Comparison of ENCODE assay signal across 12 cellular contexts in genomic region chr2:105113616-105114275, GRCh38.
"Had no signal": no experiment of that assay in that cellular context is flagged by ENCODE, and none has a peak within 500 bp of the region (broad histone marks: within the 10 kb centered on the region; RNA-seq: fewer than 3 reads in every experiment).

No MANE protein-coding gene starts in this region.

- H3K9me3 ChIP-seq: esophagus squamous epithelium, mucosa of descending colon, ovary, right atrium auricular region had no signal

- H3K9me3 Mint-ChIP-seq: naive thymus-derived CD8-positive, alpha-beta T cell; neural crest cell had no signal

- H3K27ac Mint-ChIP-seq: naive thymus-derived CD8-positive, alpha-beta T cell had no signal

- H3K4me1 ChIP-seq: esophagus squamous epithelium, right atrium auricular region had no signal

- H3K27me3 Mint-ChIP-seq: naive thymus-derived CD8-positive, alpha-beta T cell had no signal

- H3K36me3 ChIP-seq: esophagus squamous epithelium, ovary, right atrium auricular region had no signal

- ATAC-seq: naive thymus-derived CD8-positive, alpha-beta T cell had no signal

- H3K4me1 Mint-ChIP-seq: naive thymus-derived CD8-positive, alpha-beta T cell had no signal

- H3K79me2 ChIP-seq: hepatocyte had no signal

- H3K4me3 Mint-ChIP-seq: naive thymus-derived CD8-positive, alpha-beta T cell; neural crest cell had no signal

- H3K27me3 ChIP-seq: dorsolateral prefrontal cortex, esophagus squamous epithelium, hepatocyte, ovary, right atrium auricular region had no signal

- H3K4me2 ChIP-seq: hepatocyte had no signal

- H3K4me3 ChIP-seq: dorsolateral prefrontal cortex, esophagus squamous epithelium, hepatocyte, mucosa of descending colon, ovary, right atrium auricular region had no signal

- H3K27ac ChIP-seq: dorsolateral prefrontal cortex, esophagus squamous epithelium, hepatocyte, ovary, right atrium auricular region had no signal

- DNase-seq: cortex of kidney; effector CD8-positive, alpha-beta T cell; esophagus squamous epithelium; mucosa of descending colon; ovary; stimulated activated CD4-positive, alpha-beta T cell treated with anti-CD3 and anti-CD28 coated beads, Interleukin-2, amount 100 ng/mL, for 48 hours; stimulated activated naive CD4-positive, alpha-beta T cell treated with Interleukin-2 at 50 U/mL for 16 hours had no signal
